8 cellular contexts compared by ENCODE assay signal in the genomic region with DNA sequence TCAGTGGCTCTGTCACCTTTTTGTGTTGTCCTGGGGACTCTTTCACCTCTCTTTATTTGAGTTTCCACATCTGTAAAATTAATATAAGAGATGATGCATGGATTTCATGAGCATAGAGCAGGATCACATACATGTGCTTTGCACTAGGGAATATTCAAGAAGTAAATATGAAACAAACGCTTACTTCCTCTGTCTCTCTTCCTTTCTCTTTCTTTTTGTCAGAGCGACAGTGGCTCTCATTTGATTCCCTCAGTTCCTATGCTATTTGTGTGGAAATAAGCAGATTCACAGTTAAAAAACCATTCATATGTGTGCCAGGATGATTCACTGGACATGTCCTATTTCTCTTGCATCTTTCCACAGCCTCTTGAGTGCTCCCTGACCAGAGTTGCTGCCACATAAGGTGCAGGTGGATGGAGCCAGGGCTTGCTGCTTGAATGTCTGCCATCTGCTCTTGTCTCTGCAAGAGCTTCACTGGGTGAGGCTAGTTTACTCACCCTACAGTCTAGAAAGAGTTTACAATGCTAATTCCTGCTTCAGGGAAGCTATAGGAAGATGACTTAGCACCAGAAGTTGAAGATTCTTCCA.
DNase-seq lines count a peak whose midpoint lies in the region; ATAC-seq, FAIRE-seq and TF ChIP-seq lines count a peak whose summit lies in the region.

No MANE protein-coding gene starts in this region.

- no peak for TF ChIP-seq RAD21 in GM12878 (IDR thresholded peaks at IDR 0.05; ENCODE audit: insufficient read depth, low read depth, low read length)

- no peaks in the 10 kb centered on the region for H3K9me3 ChIP-seq in CD8-positive, alpha-beta T cell (ENCODE audit: low read length)
- no peaks in the 10 kb centered on the region for H3K9me3 ChIP-seq in GM12878 (replicated peaks; ENCODE audit: control insufficient read depth, insufficient read depth, low read length)

- no peak for TF ChIP-seq EP300 in GM12878 (IDR thresholded peaks at IDR 0.05; ENCODE audit: borderline replicate concordance in 1 of 2, control insufficient read depth in 1 of 2, low read depth in 2 of 2, low read length in 2 of 2)

- peak overlapping the region; percentile 49 for H3K27ac ChIP-seq in CD8-positive, alpha-beta T cell (ENCODE audit: low read depth, low read length)
- no peak overlapping the region for H3K27ac ChIP-seq in GM12878 (ENCODE audit: control insufficient read depth, insufficient read depth)

- no peak for ATAC-seq in CD8-positive, alpha-beta T cell
- peak; percentile 77 for ATAC-seq in GM19455 (IDR thresholded peaks at IDR 0.05; ENCODE audit: unreplicated experiment)
- ATAC-seq in HG03432 (IDR thresholded peaks at IDR 0.05; ENCODE audit: unreplicated experiment) = peak; percentile 65
- ATAC-seq in GM12878 = peak; percentile 57

- intact Hi-C loops in CD8-positive, alpha-beta T cell (cut with DNase I, micrococcal nuclease) = loop anchor here in 1 of 2 experiments (5.0 kb wide), 1 partner anchor 568 kb away; no protein-coding TSS in a partner anchor
- intact Hi-C loops in GM12878 (cut with micrococcal nuclease; ENCODE audit: unreplicated experiment) = no loop called here

- H3K4me1 ChIP-seq in CD8-positive, alpha-beta T cell (ENCODE audit: insufficient read depth, low read length) = peaks cover 67% of the 10 kb centered on the region
- no peaks in the 10 kb centered on the region for H3K4me1 ChIP-seq in GM12878 (ENCODE audit: control insufficient read depth, insufficient read depth, low read length)

- DNase-seq in CD8-positive, alpha-beta T cell = peak in 1 of 7 experiments; percentile 31
- DNase-seq in GM12878 (ENCODE audit: low read depth, low spot score) (no peak), SW480 (ENCODE audit: low spot score) (no peak), cerebellar cortex (ENCODE audit: low spot score) (no peak), glutamatergic neuron (no peak), SIG-M5 (lab: John Stamatoyannopoulos, UW) (no peak)

- TF ChIP-seq CTCF in CD8-positive, alpha-beta T cell (IDR thresholded peaks at IDR 0.05) = no peak
- TF ChIP-seq CTCF in GM12878 (IDR thresholded peaks at IDR 0.05 in 2 of 3, conservative IDR thresholded peaks at IDR 0.05 in 1 of 3; ENCODE audit: control insufficient read depth in 2 of 3, extremely low read depth in 1 of 3, insufficient read depth in 1 of 3, low read depth in 3 of 3, low read length in 3 of 3) (no peak), glutamatergic neuron (IDR thresholded peaks at IDR 0.05; ENCODE audit: partially characterized antibody, unreplicated experiment) (no peak)

- no peaks in the 10 kb centered on the region for H3K27me3 Mint-ChIP-seq in CD8-positive, alpha-beta T cell (ENCODE audit: low read depth)
- H3K27me3 Mint-ChIP-seq in glutamatergic neuron (ENCODE audit: unreplicated experiment) = no peaks in the 10 kb centered on the region

- no peaks in the 10 kb centered on the region for H4K20me1 ChIP-seq in GM12878 (ENCODE audit: control insufficient read depth, insufficient read depth)

- WGBS in GM12878 (ENCODE audit: insufficient coverage, insufficient replicate concordance, low lambda C conversion rate, missing lambda C conversion rate) = 0% methylated on average over 2 of the region's 2 CpGs

- peak overlapping the region; percentile 97 for H3K27ac Mint-ChIP-seq in CD8-positive, alpha-beta T cell
- no peak overlapping the region for H3K27ac Mint-ChIP-seq in glutamatergic neuron (ENCODE audit: unreplicated experiment)

- H3K4me2 ChIP-seq in GM12878 (ENCODE audit: control insufficient read depth, insufficient read depth) = peak overlapping the region; percentile 5; the same call in 1 of the 2 replicates

- H3K4me3 Mint-ChIP-seq in CD8-positive, alpha-beta T cell = peak overlapping the region; percentile 83
- H3K4me3 Mint-ChIP-seq in glutamatergic neuron (ENCODE audit: unreplicated experiment) = no peak overlapping the region

- H3K4me3 ChIP-seq in CD8-positive, alpha-beta T cell (ENCODE audit: low read depth, low read length) = peak overlapping the region; percentile 49
- no peak overlapping the region; the same call in 1 of the 2 replicates for H3K4me3 ChIP-seq in GM12878

- CTCF ChIA-PET in CD8-positive, alpha-beta T cell (lab: Charles Lee) = interaction anchor here (1.0 to 2.0 kb wide), 3 partner anchors 15 to 103 kb away, joined by 3 to 5 read pairs (median 4); no protein-coding TSS in a partner anchor
- CTCF ChIA-PET in GM12878 (lab: Yijun Ruan, JAX) = no interaction called here

- no peak for FAIRE-seq in GM12878 (lab: Jason Lieb, UNC)

- SMC1A ChIA-PET in GM12878 (lab: Charles Lee; ENCODE audit: uncharacterized antibody, unreplicated experiment) = no interaction called here

- H3K36me3 Mint-ChIP-seq in CD8-positive, alpha-beta T cell = no peaks in the 10 kb centered on the region
- H3K36me3 Mint-ChIP-seq in glutamatergic neuron (ENCODE audit: unreplicated experiment) = no peaks in the 10 kb centered on the region

- peak overlapping the region; percentile 69 for H2AFZ ChIP-seq in GM12878 (ENCODE audit: control insufficient read depth, low read depth, low read length)

- H3K9ac ChIP-seq in GM12878 (ENCODE audit: control insufficient read depth, insufficient read depth, low read length) = no peak overlapping the region

- TF ChIP-seq POLR2A in GM12878 (IDR thresholded peaks at IDR 0.05; ENCODE audit: low read depth, low read length) = no peak

- no peaks in the 10 kb centered on the region for H3K27me3 ChIP-seq in CD8-positive, alpha-beta T cell (ENCODE audit: insufficient read depth, low read length)
- no peaks in the 10 kb centered on the region for H3K27me3 ChIP-seq in GM12878 (replicated peaks in 1 of 2; ENCODE audit: control insufficient read depth in 2 of 2, insufficient read depth in 2 of 2, low read length in 1 of 2)

- peaks cover 73% of the 10 kb centered on the region for H3K4me1 Mint-ChIP-seq in CD8-positive, alpha-beta T cell (ENCODE audit: low read depth)
- peaks cover 3% of the 10 kb centered on the region for H3K4me1 Mint-ChIP-seq in glutamatergic neuron (ENCODE audit: low read depth, unreplicated experiment)

- H3K79me2 ChIP-seq in GM12878 (ENCODE audit: control insufficient read depth, insufficient read depth, low read length) = no peaks in the 10 kb centered on the region

- in situ Hi-C loops in GM12878 (cut with MboI) = no loop called here

- H3K9me3 Mint-ChIP-seq in CD8-positive, alpha-beta T cell = no peaks in the 10 kb centered on the region
- H3K9me3 Mint-ChIP-seq in glutamatergic neuron (ENCODE audit: unreplicated experiment) = no peaks in the 10 kb centered on the region

- H3K36me3 ChIP-seq in CD8-positive, alpha-beta T cell (ENCODE audit: insufficient read depth, low read length) = no peaks in the 10 kb centered on the region
- H3K36me3 ChIP-seq in GM12878 (ENCODE audit: control insufficient read depth in 2 of 2, insufficient read depth in 2 of 2, low read length in 1 of 2) = no peaks in the 10 kb centered on the region

- no TSS peak for BruUV-seq in GM12878 (replicated peaks; lab: Mats Ljungman, UMichigan)

- RAD21 ChIA-PET in GM12878 (lab: Charles Lee; ENCODE audit: unreplicated experiment) = no interaction called here

- POLR2A ChIA-PET in CD8-positive, alpha-beta T cell (lab: Charles Lee) = interaction anchor here (0.6 kb wide), 1 partner anchor 44 kb away, joined by 3 read pairs; no protein-coding TSS in a partner anchor
- POLR2A ChIA-PET in GM12878 (lab: Charles Lee) = no interaction called here

TF ChIP-seq in GM12878, 131 proteins besides CTCF, POLR2A, EP300 and RAD21 (continues in another document):
- TF ChIP-seq, protein P1, sequence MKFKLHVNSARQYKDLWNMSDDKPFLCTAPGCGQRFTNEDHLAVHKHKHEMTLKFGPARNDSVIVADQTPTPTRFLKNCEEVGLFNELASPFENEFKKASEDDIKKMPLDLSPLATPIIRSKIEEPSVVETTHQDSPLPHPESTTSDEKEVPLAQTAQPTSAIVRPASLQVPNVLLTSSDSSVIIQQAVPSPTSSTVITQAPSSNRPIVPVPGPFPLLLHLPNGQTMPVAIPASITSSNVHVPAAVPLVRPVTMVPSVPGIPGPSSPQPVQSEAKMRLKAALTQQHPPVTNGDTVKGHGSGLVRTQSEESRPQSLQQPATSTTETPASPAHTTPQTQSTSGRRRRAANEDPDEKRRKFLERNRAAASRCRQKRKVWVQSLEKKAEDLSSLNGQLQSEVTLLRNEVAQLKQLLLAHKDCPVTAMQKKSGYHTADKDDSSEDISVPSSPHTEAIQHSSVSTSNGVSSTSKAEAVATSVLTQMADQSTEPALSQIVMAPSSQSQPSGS (IDR thresholded peaks at IDR 0.05; ENCODE audit: low read length) = no peak
- TF ChIP-seq SPI1 (IDR thresholded peaks at IDR 0.05; ENCODE audit: borderline replicate concordance, insufficient read depth, low read depth, low read length) (no peak), TCF3 (IDR thresholded peaks at IDR 0.05; ENCODE audit: borderline replicate concordance, insufficient read depth, low read depth, low read length) (no peak), DPF2 (IDR thresholded peaks at IDR 0.05) (no peak), HDAC2 (IDR thresholded peaks at IDR 0.05) (no peak)
- TF ChIP-seq, protein P2, sequence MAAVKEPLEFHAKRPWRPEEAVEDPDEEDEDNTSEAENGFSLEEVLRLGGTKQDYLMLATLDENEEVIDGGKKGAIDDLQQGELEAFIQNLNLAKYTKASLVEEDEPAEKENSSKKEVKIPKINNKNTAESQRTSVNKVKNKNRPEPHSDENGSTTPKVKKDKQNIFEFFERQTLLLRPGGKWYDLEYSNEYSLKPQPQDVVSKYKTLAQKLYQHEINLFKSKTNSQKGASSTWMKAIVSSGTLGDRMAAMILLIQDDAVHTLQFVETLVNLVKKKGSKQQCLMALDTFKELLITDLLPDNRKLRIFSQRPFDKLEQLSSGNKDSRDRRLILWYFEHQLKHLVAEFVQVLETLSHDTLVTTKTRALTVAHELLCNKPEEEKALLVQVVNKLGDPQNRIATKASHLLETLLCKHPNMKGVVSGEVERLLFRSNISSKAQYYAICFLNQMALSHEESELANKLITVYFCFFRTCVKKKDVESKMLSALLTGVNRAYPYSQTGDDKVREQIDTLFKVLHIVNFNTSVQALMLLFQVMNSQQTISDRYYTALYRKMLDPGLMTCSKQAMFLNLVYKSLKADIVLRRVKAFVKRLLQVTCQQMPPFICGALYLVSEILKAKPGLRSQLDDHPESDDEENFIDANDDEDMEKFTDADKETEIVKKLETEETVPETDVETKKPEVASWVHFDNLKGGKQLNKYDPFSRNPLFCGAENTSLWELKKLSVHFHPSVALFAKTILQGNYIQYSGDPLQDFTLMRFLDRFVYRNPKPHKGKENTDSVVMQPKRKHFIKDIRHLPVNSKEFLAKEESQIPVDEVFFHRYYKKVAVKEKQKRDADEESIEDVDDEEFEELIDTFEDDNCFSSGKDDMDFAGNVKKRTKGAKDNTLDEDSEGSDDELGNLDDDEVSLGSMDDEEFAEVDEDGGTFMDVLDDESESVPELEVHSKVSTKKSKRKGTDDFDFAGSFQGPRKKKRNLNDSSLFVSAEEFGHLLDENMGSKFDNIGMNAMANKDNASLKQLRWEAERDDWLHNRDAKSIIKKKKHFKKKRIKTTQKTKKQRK (IDR thresholded peaks at IDR 0.05; ENCODE audit: low read depth, low read length) = no peak
